ENCODE assay signal across 8 cellular contexts in genomic region chr3:54999159-54999558, GRCh38.
DNase-seq lines count a peak whose midpoint lies in the region; ATAC-seq and TF ChIP-seq lines count a peak whose summit lies in the region.

No MANE protein-coding gene starts in this region.

- DNase-seq in CD1c-positive myeloid dendritic cell (ENCODE audit: extremely low spot score) (peak; percentile 39), LHCN-M2 (ENCODE audit: low read depth) (peak; percentile 74), adipocyte (ENCODE audit: low read depth) (peak; percentile 80), kidney glomerular epithelial cell (lab: John Stamatoyannopoulos, UW) (peak; percentile 86), mucosa of gallbladder (ENCODE audit: low spot score) (no peak), NCI-H1694 (lab: John Stamatoyannopoulos, UW) (no peak), tibial artery (no peak)
- DNase-seq in CD8-positive, alpha-beta T cell: no peak

- H3K4me3 ChIP-seq in adipocyte (ENCODE audit: low read length) (no peak overlapping the region), tibial artery (no peak overlapping the region)
- no peak overlapping the region for H3K4me3 ChIP-seq in CD8-positive, alpha-beta T cell (ENCODE audit: low read depth, low read length)

- H3K27me3 Mint-ChIP-seq in CD8-positive, alpha-beta T cell (ENCODE audit: low read depth): no peaks in the 10 kb centered on the region

- no peak for TF ChIP-seq CTCF in CD8-positive, alpha-beta T cell (IDR thresholded peaks at IDR 0.05)
- TF ChIP-seq CTCF in tibial artery (IDR thresholded peaks at IDR 0.05): no peak

- no peaks in the 10 kb centered on the region for H3K9me3 Mint-ChIP-seq in CD8-positive, alpha-beta T cell

- POLR2A ChIA-PET in CD8-positive, alpha-beta T cell (lab: Charles Lee): no interaction called here

- H3K9ac ChIP-seq in adipocyte (ENCODE audit: low read length): no peak overlapping the region

- H3K27me3 ChIP-seq in adipocyte (replicated peaks; ENCODE audit: control insufficient read depth, insufficient read depth, low read length) (peaks cover 2% of the 10 kb centered on the region), tibial artery (no peaks in the 10 kb centered on the region)
- H3K27me3 ChIP-seq in CD8-positive, alpha-beta T cell (ENCODE audit: insufficient read depth, low read length): no peaks in the 10 kb centered on the region

- no peak overlapping the region for H3K4me3 Mint-ChIP-seq in CD8-positive, alpha-beta T cell

- H3K4me1 Mint-ChIP-seq in CD8-positive, alpha-beta T cell (ENCODE audit: low read depth): no peaks in the 10 kb centered on the region

- ATAC-seq in CD8-positive, alpha-beta T cell: no peak

- intact Hi-C loops in CD8-positive, alpha-beta T cell (cut with DNase I, micrococcal nuclease): no loop called here
- intact Hi-C loops in tibial artery (cut with DNase I; ENCODE audit: low total_unique reads): no loop called here

- no peaks in the 10 kb centered on the region for H3K36me3 ChIP-seq in adipocyte (ENCODE audit: control insufficient read depth, insufficient read depth, low read length, severe bottlenecking)
- H3K36me3 ChIP-seq in CD8-positive, alpha-beta T cell (ENCODE audit: insufficient read depth, low read length): no peaks in the 10 kb centered on the region
- H3K36me3 ChIP-seq in tibial artery: no peaks in the 10 kb centered on the region

- H3K36me3 Mint-ChIP-seq in CD8-positive, alpha-beta T cell: no peaks in the 10 kb centered on the region

- H3K9me3 ChIP-seq in adipocyte (ENCODE audit: control insufficient read depth, low read length): no peaks in the 10 kb centered on the region
- no peaks in the 10 kb centered on the region for H3K9me3 ChIP-seq in CD8-positive, alpha-beta T cell (ENCODE audit: low read length)
- no peaks in the 10 kb centered on the region for H3K9me3 ChIP-seq in tibial artery

- CTCF ChIA-PET in CD8-positive, alpha-beta T cell (lab: Charles Lee): no interaction called here

- H3K4me1 ChIP-seq in adipocyte (ENCODE audit: control insufficient read depth, insufficient read depth, low read length) (peaks cover 20% of the 10 kb centered on the region), tibial artery (peaks cover 0 to 9% (median 0%) of the 10 kb centered on the region in 4 donors)
- no peaks in the 10 kb centered on the region for H3K4me1 ChIP-seq in CD8-positive, alpha-beta T cell (ENCODE audit: insufficient read depth, low read length)

- no peak overlapping the region for H3K27ac ChIP-seq in CD8-positive, alpha-beta T cell (ENCODE audit: low read depth, low read length)
- H3K27ac ChIP-seq in tibial artery: no peak overlapping the region

- H3K27ac Mint-ChIP-seq in CD8-positive, alpha-beta T cell: no peak overlapping the region

Comparison
In these comparisons a context has a peak if more than half of its experiments do, and no peak if none do; other contexts are left out.
1. DNase-seq: peak in CD1c-positive myeloid dendritic cell (single experiment), LHCN-M2 (single experiment), adipocyte (single experiment) and kidney glomerular epithelial cell (single experiment); none in CD8-positive, alpha-beta T cell (0 of 7), mucosa of gallbladder (single experiment), NCI-H1694 (single experiment) and tibial artery (0 of 2).